ENCODE assay signal across 8 cellular contexts in genomic region chr11:9461760-9462134, GRCh38. TPM values are rescaled to one million over a fixed set of nuclear protein-coding genes. Genes with fewer than 3 reads are reported as not detected.
A peak's percentile ranks its signal among the peaks of the same experiment; 100 is the strongest.
DNase-seq lines count a peak whose midpoint lies in the region; ATAC-seq and TF ChIP-seq lines count a peak whose summit lies in the region.

No MANE protein-coding gene starts in this region.

- H3K36me3 Mint-ChIP-seq in H9 (ENCODE audit: insufficient read depth in 1 of 3, low read depth in 3 of 3) = peaks cover 3 to 5% (median 4%) of the 10 kb centered on the region in 3 experiments; a peak in 6 of 7 replicates

- WGBS in H9 (ENCODE audit: extremely low coverage, insufficient read length, low lambda C conversion rate) = no CpG with 5 or more reads among the region's 10 CpGs
- 0 to 2% (median 2%) methylated on average over 10 of the region's 10 CpGs for WGBS in psoas muscle, 3 donors

- peak overlapping the region; percentile 58 to 93 (median 71) for H3K27ac Mint-ChIP-seq in H9

- H3K9ac ChIP-seq in H9 (ENCODE audit: extremely low read depth, insufficient read length, low read length) = peak overlapping the region; percentile 82

- no peak overlapping the region for H3K4ac ChIP-seq in H9 (ENCODE audit: low read depth, low read length)

- H3K23me2 ChIP-seq in H9 (ENCODE audit: insufficient read length, low read depth, low read length, poor library complexity, severe bottlenecking) = no peaks in the 10 kb centered on the region

- H3K14ac ChIP-seq in H9 (ENCODE audit: insufficient read depth, low read length) = no peak overlapping the region

- H4K5ac ChIP-seq in H9 (ENCODE audit: insufficient read length, low read depth, low read length) = no peak overlapping the region

- H3K9me3 ChIP-seq in H9 (ENCODE audit: control insufficient read depth, low read depth, low read length) (no peaks in the 10 kb centered on the region), WERI-Rb-1 (ENCODE audit: severe bottlenecking) (no peaks in the 10 kb centered on the region), psoas muscle (no peaks in the 10 kb centered on the region)

- H2BK20ac ChIP-seq in H9 (ENCODE audit: low read depth, low read length, poor library complexity, severe bottlenecking) = no peak overlapping the region

- H3K27ac ChIP-seq in H9 (ENCODE audit: insufficient read length, low read depth, low read length) (peak overlapping the region; percentile 10), WERI-Rb-1 (peak overlapping the region; percentile 99), psoas muscle (peak overlapping the region; percentile 98)

- H3K4me1 ChIP-seq in H9 (ENCODE audit: insufficient read depth, low read length) (no peaks in the 10 kb centered on the region), psoas muscle (peaks cover 14% of the 10 kb centered on the region)

- H3K27me3 ChIP-seq in H9 (ENCODE audit: insufficient read depth, low read length) (no peaks in the 10 kb centered on the region), WERI-Rb-1 (ENCODE audit: insufficient read depth, low read depth, severe bottlenecking) (no peaks in the 10 kb centered on the region), psoas muscle (ENCODE audit: insufficient read depth in 3 of 3, low read length in 2 of 3) (no peaks in the 10 kb centered on the region)

- H3K9me3 Mint-ChIP-seq in H9 = no peaks in the 10 kb centered on the region

- no peak overlapping the region for H4K91ac ChIP-seq in H9 (ENCODE audit: insufficient read length, low read depth, low read length)

- H3K4me2 ChIP-seq in H9 (ENCODE audit: insufficient read depth, insufficient read length, low read length) = peak overlapping the region; percentile 93

- no peak overlapping the region for H2BK5ac ChIP-seq in H9 (ENCODE audit: insufficient read length, low read length)

- peaks cover 4% of the 10 kb centered on the region for H3K79me1 ChIP-seq in H9 (ENCODE audit: insufficient read depth, low read depth, low read length, poor library complexity, severe bottlenecking)

- peak overlapping the region; percentile 95 to 96 for H3K4me3 Mint-ChIP-seq in H9

- no peak overlapping the region for H2AK5ac ChIP-seq in H9 (ENCODE audit: insufficient read length, low read length)

- H3K4me1 Mint-ChIP-seq in H9 = peaks cover 13 to 14% of the 10 kb centered on the region in 2 experiments

- H3K56ac ChIP-seq in H9 (ENCODE audit: insufficient read length, low read depth, low read length) = no peak overlapping the region

- H3K79me2 ChIP-seq in H9 (ENCODE audit: insufficient read depth, low read length) = peaks cover 4% of the 10 kb centered on the region; the same call in 1 of the 2 replicates

- H4K20me1 ChIP-seq in H9 (ENCODE audit: control insufficient read depth, insufficient read depth, insufficient read length) = no peaks in the 10 kb centered on the region

- no peak overlapping the region for H4K8ac ChIP-seq in H9 (replicated peaks; ENCODE audit: insufficient read length, low read depth, low read length)

- H2BK120ac ChIP-seq in H9 (ENCODE audit: low read depth, low read length, poor library complexity, severe bottlenecking) = no peak overlapping the region

- no peak overlapping the region for H3K23ac ChIP-seq in H9 (ENCODE audit: insufficient read length, low read depth, low read length)

- no peak overlapping the region for H2BK15ac ChIP-seq in H9 (ENCODE audit: low read depth, low read length)

- TF ChIP-seq CTCF in H9 (conservative IDR thresholded peaks at IDR 0.05) (no peak), WERI-Rb-1 (IDR thresholded peaks at IDR 0.05; ENCODE audit: low read depth, low read length) (no peak), psoas muscle (IDR thresholded peaks at IDR 0.05) (no peak)

- no peak overlapping the region for H2AFZ ChIP-seq in H9 (ENCODE audit: low read length)

- no peaks in the 10 kb centered on the region for H3K27me3 Mint-ChIP-seq in H9 (ENCODE audit: low read depth)

- H3K4me3 ChIP-seq in WERI-Rb-1 (ENCODE audit: low read depth, low read length) = peak overlapping the region; percentile 79
- H3K4me3 ChIP-seq in psoas muscle = peak overlapping the region; percentile 79

- no peak overlapping the region for H3T11ph ChIP-seq in H9 (ENCODE audit: low read length)

- peak; percentile 15 for DNase-seq in AG08396 (ENCODE audit: low spot score)
- DNase-seq in H9 = no peak
- DNase-seq in WERI-Rb-1 = no peak
- DNase-seq in foreskin melanocyte = peak; percentile 37
- no peak for DNase-seq in psoas muscle
- no peak for DNase-seq in DMS114 treated with DMSO at 0.1 percent for 48 hours (lab: John Stamatoyannopoulos, UW; ENCODE audit: unreplicated experiment)
- DNase-seq in stimulated activated CD4-positive, alpha-beta T cell treated with anti-CD3 and anti-CD28 coated beads, Interleukin-4, amount 100 ng/mL, for 4 hours = no peak
- DNase-seq in cortex of kidney (lab: John Stamatoyannopoulos, UW) = no peak

- H2BK12ac ChIP-seq in H9 (ENCODE audit: insufficient read length, low read depth, low read length) = no peak overlapping the region

- no peak for ATAC-seq in psoas muscle

- H3K18ac ChIP-seq in H9 (ENCODE audit: insufficient read length, low read depth, low read length) = no peak overlapping the region

- intact Hi-C loops in psoas muscle (cut with DNase I) = no loop called here

- H3K36me3 ChIP-seq in WERI-Rb-1 (no peaks in the 10 kb centered on the region; the same call in 1 of the 2 replicates), psoas muscle (ENCODE audit: insufficient read depth in 1 of 2, low read depth in 1 of 2) (no peaks in the 10 kb centered on the region)

RNA-seq across cellular contexts. Expression of gene ZNF143, which starts 0.9 kb away (rescaled TPM):
- 23.2 and 29.2 TPM in 2 replicates for total RNA-seq in H9 (2021)
- total RNA-seq in psoas muscle = 10 to 100 TPM; 22.6 to 27.9 (median 23.8) TPM
- polyA plus RNA-seq in psoas muscle = 10 to 100 TPM; 21.1 to 25.4 (median 25.2) TPM

Comparison
In these comparisons a context has a peak if more than half of its experiments do, and no peak if none do; other contexts are left out.
1. DNase-seq: peak in AG08396 (single experiment) and foreskin melanocyte (single experiment); none in H9 (single experiment), WERI-Rb-1 (single experiment), psoas muscle (0 of 2), DMS114 treated with DMSO at 0.1 percent for 48 hours (single experiment), stimulated activated CD4-positive, alpha-beta T cell treated with anti-CD3 and anti-CD28 coated beads, Interleukin-4, amount 100 ng/mL, for 4 hours (0 of 2) and cortex of kidney (single experiment).
2. H3K27ac ChIP-seq: peak in every context shown above with its lines; median percentile 99 in WERI-Rb-1; 98 in psoas muscle; 10 in H9.